32 cellular contexts compared by ENCODE assay signal in the genomic region with DNA sequence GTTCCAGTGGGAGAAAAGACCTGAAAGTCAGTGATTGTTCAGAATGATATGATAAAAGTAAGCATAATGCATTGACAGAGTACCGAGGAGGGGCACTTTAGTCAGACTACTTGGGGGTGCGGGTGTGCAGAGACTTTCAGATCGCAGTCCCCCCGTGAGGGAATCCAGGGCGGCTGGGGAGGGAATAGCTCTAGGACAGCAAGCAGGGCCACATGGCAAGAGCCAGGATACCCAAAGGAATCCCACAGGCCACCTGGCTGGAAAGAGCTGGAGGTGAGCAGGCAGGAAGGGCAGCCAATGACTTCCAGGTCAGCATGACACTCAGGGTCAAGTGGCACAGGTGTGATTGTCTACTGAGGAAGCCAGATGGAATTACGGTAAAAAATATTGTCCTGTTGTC.
"Had no signal": no experiment of that assay in that cellular context is flagged by ENCODE, and none has a peak within 500 bp of the region (broad histone marks: within the 10 kb centered on the region; RNA-seq: fewer than 3 reads in every experiment).

No MANE protein-coding gene starts in this region.

- H3K9me3 ChIP-seq: adrenal gland, body of pancreas, breast epithelium had no signal

- H3K4me1 ChIP-seq: adrenal gland, body of pancreas, breast epithelium had no signal

- ATAC-seq: activated CD8-positive, alpha-beta T cell treated with anti-CD3 and anti-CD28 coated beads for 36 hours; activated naive CD4-positive, alpha-beta T cell treated with anti-CD3 and anti-CD28 coated beads, Interleukin-2, amount 50 U/mL, for 72 hours; activated T-cell treated with anti-CD3 and anti-CD28 coated beads, Interleukin-2, amount 50 U/mL, for 4 hours; activated T-cell treated with anti-CD3 and anti-CD28 coated beads, Interleukin-2, amount 50 U/mL, for 72 hours; activated T-helper 17 cell treated with anti-CD3 and anti-CD28 coated beads, Interleukin-2, amount 50 U/mL, for 72 hours; body of pancreas had no signal

- DNase-seq: activated B cell treated with CpG ODN at 0.5 μM for 24 hours; activated CD4-positive, alpha-beta memory T cell treated with anti-CD3 and anti-CD28 coated beads for 36 hours; activated CD4-positive, alpha-beta T cell treated with anti-CD3 and anti-CD28 coated beads for 4 hours; activated CD4-positive, alpha-beta T cell treated with anti-CD3 and anti-CD28 coated beads, Interleukin-2, amount 10 ng/mL, durations not matched to agents 24 days and 14 days; activated CD4-positive, alpha-beta T cell treated with anti-CD3 and anti-CD28 coated beads, Interleukin-2, amount 50 U/mL, for 1 hour; activated CD4-positive, alpha-beta T cell treated with anti-CD3 and anti-CD28 coated beads, Interleukin-2, amount 50 U/mL, for 4 hours; activated CD4-positive, CD25-positive, alpha-beta regulatory T cell treated with anti-CD3 and anti-CD28 coated beads, Interleukin-2, amount 50 U/mL, for 72 hours; activated CD8-positive, alpha-beta memory T cell treated with anti-CD3 and anti-CD28 coated beads, Interleukin-2, amount 50 U/mL, for 4 hours; activated CD8-positive, alpha-beta T cell treated with anti-CD3 and anti-CD28 coated beads for 36 hours; activated effector memory CD4-positive, alpha-beta T cell treated with anti-CD3 and anti-CD28 coated beads, Interleukin-2, amount 50 U/mL, for 16 hours; activated gamma-delta T cell treated with Interleukin-2 at 50 U/mL for 16 hours; activated naive CD4-positive, alpha-beta T cell; activated naive CD4-positive, alpha-beta T cell treated with anti-CD3 and anti-CD28 coated beads for 36 hours; activated naive CD4-positive, alpha-beta T cell treated with anti-CD3 and anti-CD28 coated beads, Interleukin-2, amount 50 U/mL, for 16 hours; activated naive CD8-positive, alpha-beta T cell treated with anti-CD3 and anti-CD28 coated beads for 36 hours; activated T-cell treated with anti-CD3 and anti-CD28 coated beads for 4 hours; activated T-cell treated with anti-CD3 and anti-CD28 coated beads, Interleukin-2, amount 50 U/mL, for 1 hour; activated T-cell treated with anti-CD3 and anti-CD28 coated beads, Interleukin-2, amount 50 U/mL, for 4 hours; activated T-cell treated with anti-CD3 and anti-CD28 coated beads, Interleukin-2, amount 50 U/mL, for 72 hours; adrenal gland; amniotic stem cell; aorta; body of pancreas; brain microvascular endothelial cell; central memory CD4-positive, alpha-beta T cell; T-helper 1 cell; T-helper 2 cell; T-helper 9 cell had no signal

- H3K4me3 ChIP-seq: adrenal gland, body of pancreas, breast epithelium had no signal

- H3K36me3 ChIP-seq: adrenal gland, brain microvascular endothelial cell, breast epithelium had no signal

- H3K27me3 ChIP-seq: adrenal gland, body of pancreas, brain microvascular endothelial cell, breast epithelium had no signal

- H3K27ac ChIP-seq: adrenal gland, body of pancreas, brain microvascular endothelial cell, breast epithelium, VCaP had no signal
